8 cellular contexts compared by ENCODE assay signal in genomic region chr6:31658983-31659648, GRCh38. TPM values are rescaled to one million over a fixed set of nuclear protein-coding genes. Genes with fewer than 3 reads are reported as not detected.
DNase-seq lines count a peak whose midpoint lies in the region; ATAC-seq, FAIRE-seq and TF ChIP-seq lines count a peak whose summit lies in the region.

No MANE protein-coding gene starts in this region.

- TF ChIP-seq POLR2A in A549 (IDR thresholded peaks at IDR 0.05; ENCODE audit: low read length): no peak

- TF ChIP-seq CTCF in A549 (IDR thresholded peaks at IDR 0.05) (no peak), cardiac fibroblast (IDR thresholded peaks at IDR 0.05; ENCODE audit: low read depth, low read length) (no peak), GM10266 (IDR thresholded peaks at IDR 0.05; ENCODE audit: control insufficient read depth, insufficient read depth, low read depth, missing control alignments) (no peak)

- peak overlapping the region; percentile 99 for H3K4me2 ChIP-seq in A549

- 77% methylated on average over 4 of the region's 13 CpGs for WGBS in A549 (ENCODE audit: missing lambda C conversion rate)
- WGBS in HUES64: 94% methylated on average over 13 of the region's 13 CpGs

- peaks cover 38% of the 10 kb centered on the region for H3K36me3 ChIP-seq in HUES64 (ENCODE audit: insufficient read depth, low read length)
- peaks cover 16 to 34% of the 10 kb centered on the region in 2 donors for H3K36me3 ChIP-seq in muscle layer of duodenum (ENCODE audit: control insufficient read depth in 1 of 2, insufficient read depth in 2 of 2, low read length in 2 of 2)

- POLR2A ChIA-PET in A549 (lab: Yijun Ruan, JAX): interaction anchor here (0.6 to 0.7 kb wide), 2 partner anchors 44 to 120 kb away, joined by 3 to 6 read pairs; partner anchors contain the start of gene ABHD16A

- H3K4me1 ChIP-seq in A549 (peaks cover 28% of the 10 kb centered on the region), HUES64 (ENCODE audit: insufficient read depth, low read length) (peaks cover 17% of the 10 kb centered on the region), muscle layer of duodenum (ENCODE audit: control insufficient read depth in 1 of 2, insufficient read depth in 2 of 2, low read length in 2 of 2) (peaks cover 25 to 53% of the 10 kb centered on the region in 2 donors)

- H3K27me3 ChIP-seq in HUES64 (ENCODE audit: insufficient read depth, low read length): no peaks in the 10 kb centered on the region
- no peaks in the 10 kb centered on the region for H3K27me3 ChIP-seq in muscle layer of duodenum (ENCODE audit: low read depth, low read length)

- peak overlapping the region; percentile 91; the same call in 1 of the 2 replicates for H3K9ac ChIP-seq in HUES64 (ENCODE audit: low read depth, low read length)

- H3K9me3 ChIP-seq in A549 (no peaks in the 10 kb centered on the region), HUES64 (ENCODE audit: insufficient read depth, low read depth, low read length) (no peaks in the 10 kb centered on the region), muscle layer of duodenum (ENCODE audit: control insufficient read depth in 1 of 2, low read length in 2 of 2) (no peaks in the 10 kb centered on the region)

- CTCF ChIA-PET in A549 (lab: Yijun Ruan, JAX): no interaction called here

- TF ChIP-seq EP300 in A549 (IDR thresholded peaks at IDR 0.05): no peak

- no peak for DNase-seq in A549 (ENCODE audit: low read depth in 1 of 2, low spot score in 1 of 2)
- no peak for DNase-seq in cardiac fibroblast (ENCODE audit: low read depth in 2 of 2)
- DNase-seq in GM10266 (ENCODE audit: extremely low spot score): no peak
- DNase-seq in NCI-H1436 treated with DMSO at 0.1 percent for 48 hours (lab: John Stamatoyannopoulos, UW): no peak
- no peak for DNase-seq in NCI-H1930 (lab: John Stamatoyannopoulos, UW)

- ATAC-seq in A549: no peak
- ATAC-seq in HG03439 (IDR thresholded peaks at IDR 0.05; ENCODE audit: unreplicated experiment): no peak

- no peak for TF ChIP-seq RAD21 in A549 (conservative IDR thresholded peaks at IDR 0.05 in 1 of 2, IDR thresholded peaks at IDR 0.05 in 1 of 2)

- FAIRE-seq in A549 (lab: Jason Lieb, UNC): no peak

- H3K27ac ChIP-seq in A549 (peak overlapping the region in 1 of 2 experiments; percentile 99; a peak in 2 of 6 replicates), HUES64 (ENCODE audit: low read depth, low read length) (no peak overlapping the region), muscle layer of duodenum (ENCODE audit: low read length) (peak overlapping the region; percentile 98)

- H3K4me3 ChIP-seq in A549 (peak overlapping the region; percentile 91; the same call in 2 of the 3 replicates), HUES64 (ENCODE audit: low read length) (peak overlapping the region; percentile 83), cardiac fibroblast (replicated peaks in 1 of 2; ENCODE audit: low read depth in 2 of 2, low read length in 2 of 2) (peak overlapping the region; percentile 88 to 95), muscle layer of duodenum (ENCODE audit: low read depth in 1 of 2, low read length in 2 of 2) (peak overlapping the region; percentile 83 to 99)

TF ChIP-seq in A549, 52 proteins besides CTCF, POLR2A, EP300 and RAD21:
- TF ChIP-seq HDAC2 (IDR thresholded peaks at IDR 0.05): no peak
- TF ChIP-seq GATA3 (IDR thresholded peaks at IDR 0.05; ENCODE audit: borderline replicate concordance): no peak
- TF ChIP-seq CHD4 (IDR thresholded peaks at IDR 0.05; ENCODE audit: borderline replicate concordance): no peak
- no peak for TF ChIP-seq RARB (CRISPR knock-in tag; IDR thresholded peaks at IDR 0.05)
- no peak for TF ChIP-seq EHMT2 (IDR thresholded peaks at IDR 0.05; ENCODE audit: low read depth)
- TF ChIP-seq NPAS2 (CRISPR knock-in tag; IDR thresholded peaks at IDR 0.05; ENCODE audit: borderline replicate concordance): no peak
- no peak for TF ChIP-seq MYC (IDR thresholded peaks at IDR 0.05; ENCODE audit: borderline replicate concordance, low read length)
- TF ChIP-seq TFCP2L1 (CRISPR knock-in tag; IDR thresholded peaks at IDR 0.05): no peak
- no peak for TF ChIP-seq ATOH8 (CRISPR knock-in tag; IDR thresholded peaks at IDR 0.05; ENCODE audit: low read depth)
- TF ChIP-seq CEBPB (IDR thresholded peaks at IDR 0.05): no peak
- no peak for TF ChIP-seq ZC3H11A (IDR thresholded peaks at IDR 0.05)
- no peak for TF ChIP-seq SREBF2 (IDR thresholded peaks at IDR 0.05)
- no peak for TF ChIP-seq USF2 (IDR thresholded peaks at IDR 0.05)
- no peak for TF ChIP-seq HMGXB4 (CRISPR knock-in tag; IDR thresholded peaks at IDR 0.05; ENCODE audit: borderline replicate concordance)

RNA-seq across cellular contexts. Expression of gene C6orf47, which starts 1.5 kb away (rescaled TPM):
- polyA plus RNA-seq in A549 (2011; rRNA removed) (6.0 and 6.1 TPM in 2 replicates), A549 (2017; fragmentation: RNase III; extraction: RNeasy Plus Mini Kit Qiagen cat#74134 plus additional on column Dnase treatment) (10.7 to 13.6 TPM (median 11.9 TPM) in 3 replicates)
- polyA plus RNA-seq in A549 (2012; cell fraction: cytosol; rRNA removed): 5.8 and 6.9 TPM in 2 replicates
- polyA plus RNA-seq in A549 (2012; cell fraction: nucleus; rRNA removed): 4.4 and 5.4 TPM in 2 replicates
- polyA minus RNA-seq in A549 (2011; rRNA and poly(A)+ RNA removed): 5.3 and 6.7 TPM in 2 replicates
- polyA plus RNA-seq in HUES64 (2013, experiment 1 of 2): 10.1 TPM
- polyA plus RNA-seq in HUES64 (2013, experiment 2 of 2): 9.1 TPM

RNA-seq across cellular contexts. Expression of gene APOM, which starts 3.4 kb away (rescaled TPM):
- polyA plus RNA-seq in A549 (2011; rRNA removed) (2.6 and 4.1 TPM in 2 replicates), A549 (2017; fragmentation: RNase III; extraction: RNeasy Plus Mini Kit Qiagen cat#74134 plus additional on column Dnase treatment) (1.5 to 2.1 TPM (median 1.9 TPM) in 3 replicates)
- 3.2 and 3.4 TPM in 2 replicates for polyA plus RNA-seq in A549 (2012; cell fraction: cytosol; rRNA removed)
- 2.7 and 3.4 TPM in 2 replicates for polyA plus RNA-seq in A549 (2012; cell fraction: nucleus; rRNA removed)
- polyA minus RNA-seq in A549 (2011; rRNA and poly(A)+ RNA removed): 1.7 and 5.0 TPM in 2 replicates
- polyA plus RNA-seq in HUES64 (2013, experiment 1 of 2): 2.5 TPM
- polyA plus RNA-seq in HUES64 (2013, experiment 2 of 2): 4.2 TPM

RNA-seq across cellular contexts. Expression of gene GPANK1, which starts 5.7 kb away (rescaled TPM):
- 10.0 and 11.0 TPM in 2 replicates for polyA plus RNA-seq in A549 (2011; rRNA removed)
- polyA plus RNA-seq in A549 (2012; cell fraction: cytosol; rRNA removed): 7.2 TPM in 2 replicates
- polyA plus RNA-seq in A549 (2012; cell fraction: nucleus; rRNA removed): 7.1 and 7.4 TPM in 2 replicates
- 9.7 to 11.7 TPM (median 11.0 TPM) in 3 replicates for polyA plus RNA-seq in A549 (2017; fragmentation: RNase III; extraction: RNeasy Plus Mini Kit Qiagen cat#74134 plus additional on column Dnase treatment)
- 4.6 and 5.8 TPM in 2 replicates for polyA minus RNA-seq in A549 (2011; rRNA and poly(A)+ RNA removed)
- polyA plus RNA-seq in HUES64 (2013, experiment 1 of 2): 27.2 TPM
- polyA plus RNA-seq in HUES64 (2013, experiment 2 of 2): 27.7 TPM

RNA-seq across cellular contexts. Expression of gene BAG6, which starts 6.7 kb away (rescaled TPM):
- polyA plus RNA-seq in A549 (2011; rRNA removed) (50.4 and 59.4 TPM in 2 replicates), A549 (2017; fragmentation: RNase III; extraction: RNeasy Plus Mini Kit Qiagen cat#74134 plus additional on column Dnase treatment) (107 to 123 TPM (median 121 TPM) in 3 replicates)
- polyA plus RNA-seq in A549 (2012; cell fraction: cytosol; rRNA removed): 90.8 and 104 TPM in 2 replicates
- 248 and 297 TPM in 2 replicates for polyA plus RNA-seq in A549 (2012; cell fraction: nucleus; rRNA removed)
- polyA minus RNA-seq in A549 (2011; rRNA and poly(A)+ RNA removed): 119 and 125 TPM in 2 replicates
- 194 TPM for polyA plus RNA-seq in HUES64 (2013, experiment 1 of 2)
- polyA plus RNA-seq in HUES64 (2013, experiment 2 of 2): 234 TPM

RNA-seq across cellular contexts. Expression of gene CSNK2B, which starts 6.8 kb away (rescaled TPM):
- polyA plus RNA-seq in A549 (2011; rRNA removed) (41.8 and 61.0 TPM in 2 replicates), A549 (2017; fragmentation: RNase III; extraction: RNeasy Plus Mini Kit Qiagen cat#74134 plus additional on column Dnase treatment) (134 to 141 TPM (median 141 TPM) in 3 replicates)
- 59.0 and 63.8 TPM in 2 replicates for polyA plus RNA-seq in A549 (2012; cell fraction: cytosol; rRNA removed)
- 65.7 and 98.3 TPM in 2 replicates for polyA plus RNA-seq in A549 (2012; cell fraction: nucleus; rRNA removed)
- 84.6 and 91.4 TPM in 2 replicates for polyA minus RNA-seq in A549 (2011; rRNA and poly(A)+ RNA removed)
- 191 TPM for polyA plus RNA-seq in HUES64 (2013, experiment 1 of 2)
- 201 TPM for polyA plus RNA-seq in HUES64 (2013, experiment 2 of 2)
